Comparison of ENCODE assay signal across 16 cellular contexts in genomic region chr6:110784610-110784979, GRCh38. TPM values are rescaled to one million over a fixed set of nuclear protein-coding genes. Genes with fewer than 3 reads are reported as not detected.
DNase-seq lines count a peak whose midpoint lies in the region; ATAC-seq and TF ChIP-seq lines count a peak whose summit lies in the region.
"Had no signal": no experiment of that assay in that cellular context is flagged by ENCODE, and none has a peak within 500 bp of the region (broad histone marks: within the 10 kb centered on the region; RNA-seq: fewer than 3 reads in every experiment).

No MANE protein-coding gene starts in this region.

- DNase-seq in MM.1S (no peak), kidney glomerular epithelial cell (lab: John Stamatoyannopoulos, UW) (no peak), A673 (ENCODE audit: low spot score) (no peak)
- DNase-seq: erythroblast; IMR-90; NCI-H1048; ovary; RPMI8226; stimulated activated CD4-positive, alpha-beta T cell treated with anti-CD3 and anti-CD28 coated beads, Interleukin-4, amount 100 ng/mL, for 24 hours; stimulated activated CD8-positive, alpha-beta memory T cell treated with anti-CD3 and anti-CD28 coated beads, Interleukin-4, amount 100 ng/mL, for 48 hours; thyroid gland had no signal

- no peak overlapping the region for H3K4me2 ChIP-seq in MM.1S (ENCODE audit: low read depth, low read length)

- H3K9me3 Mint-ChIP-seq in activated T-helper 17 cell treated with anti-CD3 and anti-CD28 coated beads, Interleukin-2, amount 50 U/mL, for 72 hours = peaks cover 4% of the 10 kb centered on the region

- peaks cover 32% of the 10 kb centered on the region for H3K4me1 Mint-ChIP-seq in activated T-helper 17 cell treated with anti-CD3 and anti-CD28 coated beads, Interleukin-2, amount 50 U/mL, for 72 hours

- CTCF ChIA-PET in A673 (lab: Charles Lee) = no interaction called here

- TF ChIP-seq EP300 in gastroesophageal sphincter (IDR thresholded peaks at IDR 0.05) = no peak

- POLR2A ChIA-PET in A673 (lab: Charles Lee; ENCODE audit: low non-redundant PET) = no interaction called here

- H4K20me1 ChIP-seq in MM.1S (ENCODE audit: insufficient read depth, low read length) = no peaks in the 10 kb centered on the region

- H3K4me1 ChIP-seq in gastroesophageal sphincter (peaks cover 0 to 11% (median 0%) of the 10 kb centered on the region in 3 donors), MM.1S (ENCODE audit: low read length) (0 out of 2 replicates have a peak, but pooled peaks cover 6% of the 10 kb centered on the region), A673 (ENCODE audit: insufficient read depth, low read length, poor library complexity, severe bottlenecking) (no peaks in the 10 kb centered on the region)

- TF ChIP-seq CTCF in gastroesophageal sphincter (IDR thresholded peaks at IDR 0.05) (no peak), MM.1S (IDR thresholded peaks at IDR 0.05; ENCODE audit: low read length) (no peak), A673 (conservative IDR thresholded peaks at IDR 0.05; ENCODE audit: low read depth, low read length) (no peak)

- H3K79me2 ChIP-seq in MM.1S (ENCODE audit: low read length) = no peaks in the 10 kb centered on the region

- intact Hi-C loops in A673 (cut with micrococcal nuclease; ENCODE audit: unreplicated experiment) = no loop called here

- H3K27me3 ChIP-seq in gastroesophageal sphincter (no peaks in the 10 kb centered on the region), MM.1S (replicated peaks; ENCODE audit: insufficient read depth, low read length) (no peaks in the 10 kb centered on the region), A673 (replicated peaks; ENCODE audit: insufficient read depth, low read depth, low read length, poor library complexity) (no peaks in the 10 kb centered on the region)
- H3K27me3 ChIP-seq: ovary, thyroid gland had no signal

- no peak overlapping the region for H2AFZ ChIP-seq in MM.1S (ENCODE audit: low read length)

- TF ChIP-seq POLR2A in gastroesophageal sphincter (IDR thresholded peaks at IDR 0.05) = no peak

- H3K27ac Mint-ChIP-seq in activated T-helper 17 cell treated with anti-CD3 and anti-CD28 coated beads, Interleukin-2, amount 50 U/mL, for 72 hours = peak overlapping the region; percentile 43

- H3K9me2 ChIP-seq in MM.1S (replicated peaks; ENCODE audit: insufficient read depth, low read length) = no peaks in the 10 kb centered on the region

- no peaks in the 10 kb centered on the region for H3K27me3 Mint-ChIP-seq in activated T-helper 17 cell treated with anti-CD3 and anti-CD28 coated beads, Interleukin-2, amount 50 U/mL, for 72 hours

- BruUV-seq in A673 (replicated peaks; lab: Mats Ljungman, UMichigan) = no TSS peak

- H3K36me3 Mint-ChIP-seq in activated T-helper 17 cell treated with anti-CD3 and anti-CD28 coated beads, Interleukin-2, amount 50 U/mL, for 72 hours (ENCODE audit: low read depth) = no peaks in the 10 kb centered on the region

- H3K36me3 ChIP-seq in gastroesophageal sphincter (no peaks in the 10 kb centered on the region), MM.1S (replicated peaks; ENCODE audit: insufficient read depth, low read length) (no peaks in the 10 kb centered on the region), A673 (ENCODE audit: insufficient read depth, low read length, poor library complexity, severe bottlenecking) (no peaks in the 10 kb centered on the region)
- H3K36me3 ChIP-seq: ovary, thyroid gland had no signal

- ATAC-seq in GM18519 (IDR thresholded peaks at IDR 0.05; ENCODE audit: low FRiP score, unreplicated experiment) (peak; percentile 18), GM19395 (IDR thresholded peaks at IDR 0.05; ENCODE audit: unreplicated experiment) (peak; percentile 29), HG03060 (IDR thresholded peaks at IDR 0.05; ENCODE audit: low read depth, unreplicated experiment) (peak; percentile 20), gastroesophageal sphincter (no peak)
- ATAC-seq in activated T-helper 17 cell treated with anti-CD3 and anti-CD28 coated beads, Interleukin-2, amount 50 U/mL, for 72 hours (replicated peaks) = peak; percentile 66

- H3K27ac ChIP-seq in gastroesophageal sphincter (no peak overlapping the region), MM.1S (ENCODE audit: low read length) (no peak overlapping the region), A673 (ENCODE audit: low read depth, low read length, poor library complexity, severe bottlenecking) (no peak overlapping the region)
- H3K27ac ChIP-seq: ovary, thyroid gland had no signal

- peaks cover 0 to 9% (median 0%) of the 10 kb centered on the region in 3 donors for H3K9me3 ChIP-seq in gastroesophageal sphincter
- no peaks in the 10 kb centered on the region for H3K9me3 ChIP-seq in MM.1S (replicated peaks; ENCODE audit: insufficient read depth, low read length)
- H3K9me3 ChIP-seq in A673 (ENCODE audit: low read depth, low read length, poor library complexity, severe bottlenecking) = peaks cover 6% of the 10 kb centered on the region
- H3K9me3 ChIP-seq: ovary, thyroid gland had no signal

- H3K4me3 Mint-ChIP-seq in activated T-helper 17 cell treated with anti-CD3 and anti-CD28 coated beads, Interleukin-2, amount 50 U/mL, for 72 hours = peak overlapping the region; percentile 36

- no peak overlapping the region for H3K9ac ChIP-seq in MM.1S (ENCODE audit: low read length)

- H3F3A ChIP-seq in MM.1S (ENCODE audit: insufficient read depth, low read length) = no peaks in the 10 kb centered on the region

- 38 to 71% methylated on average over 1 of the region's 1 CpG for WGBS in gastroesophageal sphincter (ENCODE audit: low coverage in 1 of 2), 2 donors

- H3K4me3 ChIP-seq in gastroesophageal sphincter (no peak overlapping the region), MM.1S (ENCODE audit: low read length) (no peak overlapping the region), A673 (ENCODE audit: low read depth, low read length, poor library complexity, severe bottlenecking) (no peak overlapping the region)
- H3K4me3 ChIP-seq: ovary, thyroid gland had no signal

RNA-seq across cellular contexts. Expression of gene CDK19, which starts 30.7 kb away (rescaled TPM):
- total RNA-seq in activated T-helper 17 cell treated with anti-CD3 and anti-CD28 coated beads, Interleukin-2, amount 50 U/mL, for 72 hours = 10 to 100 TPM; 18.3 to 39.8 TPM
- 10 to 100 TPM; 12.9 to 23.2 (median 13.2) TPM for total RNA-seq in gastroesophageal sphincter
- 23.7 and 27.4 TPM in 2 replicates for total RNA-seq in A673 (2021)
